Comparison of ENCODE assay signal across 17 cellular contexts in the genomic region with DNA sequence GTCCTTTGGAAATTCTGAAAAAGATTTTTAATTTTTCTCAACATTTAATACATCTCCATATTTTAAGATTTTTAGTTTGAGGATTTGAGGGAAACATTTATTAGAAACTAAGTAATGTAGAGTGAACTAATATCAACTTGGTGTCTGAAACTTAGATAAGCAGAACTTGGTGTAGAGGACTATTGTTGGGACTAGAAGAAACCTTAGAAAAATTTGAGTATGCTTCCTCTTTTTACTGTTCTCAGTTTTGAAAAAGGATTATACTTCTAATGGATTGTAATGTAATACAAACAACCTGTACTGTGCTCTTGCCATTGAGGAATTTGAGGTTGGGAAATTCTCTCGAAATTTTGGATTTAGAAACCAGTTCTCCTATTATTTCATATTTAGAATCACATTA. TPM values are rescaled to one million over a fixed set of nuclear protein-coding genes. Genes with fewer than 3 reads are reported as not detected.
DNase-seq lines count a peak whose midpoint lies in the region; ATAC-seq and TF ChIP-seq lines count a peak whose summit lies in the region.
"Had no signal": no experiment of that assay in that cellular context is flagged by ENCODE, and none has a peak within 500 bp of the region (broad histone marks: within the 10 kb centered on the region; RNA-seq: fewer than 3 reads in every experiment).

No MANE protein-coding gene starts in this region.

- peak overlapping the region; percentile 98 for H3K4me3 ChIP-seq in Loucy (ENCODE audit: low read length, poor library complexity, severe bottlenecking)

- H3K27me3 ChIP-seq in Loucy (ENCODE audit: insufficient read depth, low read length, poor library complexity, severe bottlenecking), result peaks cover 6% of the 10 kb centered on the region
- H3K27me3 ChIP-seq: ascending aorta, foreskin keratinocyte, right atrium auricular region had no signal

- no peaks in the 10 kb centered on the region for H3K36me3 ChIP-seq in Loucy (ENCODE audit: insufficient read depth, low read length)
- H3K36me3 ChIP-seq: ascending aorta, right atrium auricular region, upper lobe of left lung had no signal

- no TSS peak for BruUV-seq in Calu3 (replicated peaks; lab: Mats Ljungman, UMichigan)

- H3K4me2 ChIP-seq in Loucy (ENCODE audit: low read depth, low read length, poor library complexity, severe bottlenecking), result peak overlapping the region; percentile 99

- no peak for TF ChIP-seq CTCF in Calu3 (IDR thresholded peaks at IDR 0.05; ENCODE audit: unreplicated experiment)
- TF ChIP-seq CTCF in Loucy (conservative IDR thresholded peaks at IDR 0.05; ENCODE audit: low read length), result no peak
- TF ChIP-seq CTCF in WTC11 (IDR thresholded peaks at IDR 0.05), result no peak

- intact Hi-C loops in Calu3 (cut with micrococcal nuclease; ENCODE audit: unreplicated experiment), result no loop called here
- intact Hi-C loops in activated naive CD4-positive, alpha-beta T cell treated with anti-CD3 and anti-CD28 coated beads for 36 hours (cut with micrococcal nuclease), result no loop called here

- H3K79me2 ChIP-seq in Loucy (ENCODE audit: insufficient read depth, low read length), result peaks cover 49% of the 10 kb centered on the region

- H3K4me1 Mint-ChIP-seq in Calu3 (ENCODE audit: low read depth, unreplicated experiment) (peaks cover 52% of the 10 kb centered on the region), WTC11 (peaks cover 49% of the 10 kb centered on the region), memory B cell (peaks cover 23% of the 10 kb centered on the region)
- H3K4me1 Mint-ChIP-seq in activated naive CD4-positive, alpha-beta T cell treated with anti-CD3 and anti-CD28 coated beads for 36 hours (ENCODE audit: low read depth), result peaks cover 10% of the 10 kb centered on the region

- CTCF ChIA-PET in Calu3 (lab: Charles Lee) (no interaction called here), WTC11 (lab: Charles Lee) (no interaction called here)
- CTCF ChIA-PET in activated naive CD4-positive, alpha-beta T cell treated with anti-CD3 and anti-CD28 coated beads for 36 hours (lab: Charles Lee), result no interaction called here

- no peaks in the 10 kb centered on the region for H3K9me2 ChIP-seq in Loucy (replicated peaks; ENCODE audit: low read depth, low read length)

- peak overlapping the region; percentile 47 for H3K27ac Mint-ChIP-seq in Calu3 (ENCODE audit: unreplicated experiment)
- H3K27ac Mint-ChIP-seq in WTC11, result 0 out of 2 replicates have a peak overlapping the region, but pooled peaks have one; percentile 0
- no peak overlapping the region for H3K27ac Mint-ChIP-seq in memory B cell
- H3K27ac Mint-ChIP-seq in activated naive CD4-positive, alpha-beta T cell treated with anti-CD3 and anti-CD28 coated beads for 36 hours, result no peak overlapping the region
- H3K27ac Mint-ChIP-seq: activated T-helper 1 cell treated with anti-CD3 and anti-CD28 coated beads, Interleukin-12 subunit alpha, Interleukin-12 subunit beta, Interleukin-2, Interleukin-4 antibody, amounts not matched to agents 30 ng/mL and 10 ng/mL and 1 ng/mL, durations not matched to agents 14 hours and 24 hours and 36 hours had no signal

- POLR2A ChIA-PET in WTC11 (lab: Charles Lee), result no interaction called here

- peaks cover 23% of the 10 kb centered on the region for H4K20me1 ChIP-seq in Loucy (ENCODE audit: insufficient read depth, low read length, poor library complexity, severe bottlenecking)

- H2AFZ ChIP-seq in Loucy (ENCODE audit: low read length), result no peak overlapping the region

- no peaks in the 10 kb centered on the region for H3K9me3 ChIP-seq in Loucy (ENCODE audit: insufficient read depth, low read depth, low read length)
- H3K9me3 ChIP-seq: ascending aorta, right atrium auricular region, upper lobe of left lung had no signal

- peaks cover 31% of the 10 kb centered on the region for H3K4me1 ChIP-seq in Loucy (ENCODE audit: insufficient read depth, low read length, poor library complexity, severe bottlenecking)

- H3K9me3 Mint-ChIP-seq in Calu3 (ENCODE audit: low read depth, unreplicated experiment), result no peaks in the 10 kb centered on the region
- H3K9me3 Mint-ChIP-seq in WTC11, result no peaks in the 10 kb centered on the region
- H3K9me3 Mint-ChIP-seq in memory B cell, result no peaks in the 10 kb centered on the region
- no peaks in the 10 kb centered on the region for H3K9me3 Mint-ChIP-seq in activated naive CD4-positive, alpha-beta T cell treated with anti-CD3 and anti-CD28 coated beads for 36 hours
- H3K9me3 Mint-ChIP-seq: activated T-helper 1 cell treated with anti-CD3 and anti-CD28 coated beads, Interleukin-12 subunit alpha, Interleukin-12 subunit beta, Interleukin-2, Interleukin-4 antibody, amounts not matched to agents 30 ng/mL and 10 ng/mL and 1 ng/mL, durations not matched to agents 14 hours and 24 hours and 36 hours had no signal

- H3K36me3 Mint-ChIP-seq in Calu3 (ENCODE audit: insufficient read depth, unreplicated experiment) (peaks cover 48% of the 10 kb centered on the region), WTC11 (no peaks in the 10 kb centered on the region), memory B cell (no peaks in the 10 kb centered on the region)
- peaks cover 3% of the 10 kb centered on the region for H3K36me3 Mint-ChIP-seq in activated naive CD4-positive, alpha-beta T cell treated with anti-CD3 and anti-CD28 coated beads for 36 hours (ENCODE audit: low read depth)

- no peak overlapping the region for H3K9ac ChIP-seq in Loucy (ENCODE audit: low read depth, low read length, poor library complexity, severe bottlenecking)

- DNase-seq in Calu3, result no peak
- no peak for DNase-seq in WTC11 (ENCODE audit: low spot score)
- no peak for DNase-seq in memory B cell (ENCODE audit: low spot score in 2 of 2)
- no peak for DNase-seq in activated naive CD4-positive, alpha-beta T cell treated with anti-CD3 and anti-CD28 coated beads for 36 hours
- DNase-seq in GOT3 (lab: John Stamatoyannopoulos, UW), result no peak
- no peak for DNase-seq in EL
- no peak for DNase-seq in SHP77 (lab: John Stamatoyannopoulos, UW)
- DNase-seq: dorsolateral prefrontal cortex; foreskin keratinocyte; islet precursor cell; NCI-H1105 treated with DMSO at 0.1 percent for 48 hours; stimulated activated CD4-positive, alpha-beta T cell treated with anti-CD3 and anti-CD28 coated beads, Interleukin-2, amount 100 ng/mL, for 48 hours; upper lobe of left lung had no signal

- ATAC-seq in WTC11, result no peak
- peak; percentile 48 for ATAC-seq in memory B cell (ENCODE audit: low read depth)
- ATAC-seq: foreskin keratinocyte had no signal

- 0 out of 2 replicates have a peak, but pooled peaks cover 5% of the 10 kb centered on the region for H3F3A ChIP-seq in Loucy (ENCODE audit: low read depth)

- H3K4me3 Mint-ChIP-seq in Calu3 (ENCODE audit: low read depth, unreplicated experiment), result peak overlapping the region; percentile 64
- peak overlapping the region; percentile 98 for H3K4me3 Mint-ChIP-seq in WTC11
- no peak overlapping the region for H3K4me3 Mint-ChIP-seq in memory B cell
- H3K4me3 Mint-ChIP-seq in activated naive CD4-positive, alpha-beta T cell treated with anti-CD3 and anti-CD28 coated beads for 36 hours, result no peak overlapping the region
- H3K4me3 Mint-ChIP-seq: activated T-helper 1 cell treated with anti-CD3 and anti-CD28 coated beads, Interleukin-12 subunit alpha, Interleukin-12 subunit beta, Interleukin-2, Interleukin-4 antibody, amounts not matched to agents 30 ng/mL and 10 ng/mL and 1 ng/mL, durations not matched to agents 14 hours and 24 hours and 36 hours had no signal

- H3K27me3 Mint-ChIP-seq in Calu3 (ENCODE audit: unreplicated experiment) (no peaks in the 10 kb centered on the region), WTC11 (ENCODE audit: low read depth) (no peaks in the 10 kb centered on the region), memory B cell (peaks cover 6% of the 10 kb centered on the region)
- peaks cover 53% of the 10 kb centered on the region for H3K27me3 Mint-ChIP-seq in activated naive CD4-positive, alpha-beta T cell treated with anti-CD3 and anti-CD28 coated beads for 36 hours (ENCODE audit: low read depth)

TF ChIP-seq in WTC11, 78 proteins besides CTCF, POLR2A, EP300 and RAD21 (continues in another document):
- TF ChIP-seq CREB1 (CRISPR knock-in tag; IDR thresholded peaks at IDR 0.05) (no peak), TEAD1 (CRISPR knock-in tag; IDR thresholded peaks at IDR 0.05) (no peak), RORB (CRISPR knock-in tag; IDR thresholded peaks at IDR 0.05) (no peak), OVOL2 (CRISPR knock-in tag; IDR thresholded peaks at IDR 0.05; ENCODE audit: borderline replicate concordance) (no peak), ZBTB21 (CRISPR knock-in tag; IDR thresholded peaks at IDR 0.05; ENCODE audit: borderline replicate concordance) (no peak), ETV6 (CRISPR knock-in tag; IDR thresholded peaks at IDR 0.05) (no peak), MXD4 (CRISPR knock-in tag; IDR thresholded peaks at IDR 0.05; ENCODE audit: borderline replicate concordance) (no peak), FOXK1 (CRISPR knock-in tag; IDR thresholded peaks at IDR 0.05) (no peak)
- TF ChIP-seq, protein P1, sequence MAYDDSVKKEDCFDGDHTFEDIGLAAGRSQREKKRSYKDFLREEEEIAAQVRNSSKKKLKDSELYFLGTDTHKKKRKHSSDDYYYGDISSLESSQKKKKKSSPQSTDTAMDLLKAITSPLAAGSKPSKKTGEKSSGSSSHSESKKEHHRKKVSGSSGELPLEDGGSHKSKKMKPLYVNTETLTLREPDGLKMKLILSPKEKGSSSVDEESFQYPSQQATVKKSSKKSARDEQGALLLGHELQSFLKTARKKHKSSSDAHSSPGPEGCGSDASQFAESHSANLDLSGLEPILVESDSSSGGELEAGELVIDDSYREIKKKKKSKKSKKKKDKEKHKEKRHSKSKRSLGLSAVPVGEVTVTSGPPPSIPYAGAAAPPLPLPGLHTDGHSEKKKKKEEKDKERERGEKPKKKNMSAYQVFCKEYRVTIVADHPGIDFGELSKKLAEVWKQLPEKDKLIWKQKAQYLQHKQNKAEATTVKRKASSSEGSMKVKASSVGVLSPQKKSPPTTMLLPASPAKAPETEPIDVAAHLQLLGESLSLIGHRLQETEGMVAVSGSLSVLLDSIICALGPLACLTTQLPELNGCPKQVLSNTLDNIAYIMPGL (CRISPR knock-in tag; IDR thresholded peaks at IDR 0.05), result no peak

RNA-seq across cellular contexts. Expression of a gene that starts 2.4 kb away (rescaled TPM):
- 63.4 and 72.7 TPM in 2 replicates for total RNA-seq in Calu3 (2022)
- total RNA-seq in WTC11 (2021), result 79.1 to 81.8 TPM (median 79.6 TPM) in 3 replicates
- under 1 TPM; 0.17 to 0.21 TPM for total RNA-seq in activated naive CD4-positive, alpha-beta T cell treated with anti-CD3 and anti-CD28 coated beads for 36 hours

Comparison
In these comparisons a context has a peak if more than half of its experiments do, and no peak if none do; other contexts are left out.
1. H3K27ac Mint-ChIP-seq: peak in Calu3 (single experiment) and WTC11 (single experiment); none in memory B cell (single experiment) and activated naive CD4-positive, alpha-beta T cell treated with anti-CD3 and anti-CD28 coated beads for 36 hours (single experiment).
2. H3K4me3 Mint-ChIP-seq: peak in Calu3 (single experiment) and WTC11 (single experiment); none in memory B cell (single experiment) and activated naive CD4-positive, alpha-beta T cell treated with anti-CD3 and anti-CD28 coated beads for 36 hours (single experiment).
3. RNA of a gene that starts 2.4 kb away (total RNA-seq): 79.1 to 81.8 TPM in WTC11 and 63.4 to 72.7 TPM in Calu3; 0.17 to 0.21 TPM in activated naive CD4-positive, alpha-beta T cell treated with anti-CD3 and anti-CD28 coated beads for 36 hours; every median in the first group is over 10 times any median in the second.